In the genomic region with DNA sequence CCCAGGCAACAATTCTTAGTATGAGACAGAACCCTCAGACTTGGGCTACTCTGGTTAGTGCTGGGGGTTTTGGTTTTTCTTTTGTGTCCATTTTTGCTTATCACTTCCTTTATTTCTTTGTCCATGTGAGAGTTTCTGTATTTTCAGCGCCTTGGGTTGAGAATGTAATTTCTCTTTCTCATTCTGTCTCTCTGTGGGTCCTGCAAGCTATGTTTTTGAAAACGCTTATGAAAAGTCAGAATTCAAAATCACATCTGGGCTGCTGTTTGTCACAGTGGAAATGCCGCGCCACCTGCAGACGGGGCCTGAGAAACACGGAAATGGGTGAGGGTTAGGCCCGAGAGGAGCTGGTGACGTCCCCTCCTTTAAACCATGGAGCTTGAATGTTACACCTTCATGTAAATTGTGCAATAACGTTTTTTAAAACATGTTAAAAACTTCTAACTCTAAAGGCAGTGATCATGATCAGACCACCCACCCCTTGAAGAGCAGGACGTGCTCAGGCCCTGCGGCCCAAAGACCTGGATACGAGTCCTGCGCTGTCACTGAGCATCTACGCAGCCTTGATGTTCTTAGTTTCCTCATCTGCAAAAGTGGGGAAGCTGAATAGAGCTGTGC, we compare ENCODE assay signal across 1 cellular context.
A peak's percentile ranks its signal among the peaks of the same experiment; 100 is the strongest.
TF ChIP-seq lines count a peak whose summit lies in the region.

No MANE protein-coding gene starts in this region.

TF ChIP-seq in GM12878, 131 proteins besides CTCF, POLR2A, EP300 and RAD21 (continued from another document):
- TF ChIP-seq, protein P1, sequence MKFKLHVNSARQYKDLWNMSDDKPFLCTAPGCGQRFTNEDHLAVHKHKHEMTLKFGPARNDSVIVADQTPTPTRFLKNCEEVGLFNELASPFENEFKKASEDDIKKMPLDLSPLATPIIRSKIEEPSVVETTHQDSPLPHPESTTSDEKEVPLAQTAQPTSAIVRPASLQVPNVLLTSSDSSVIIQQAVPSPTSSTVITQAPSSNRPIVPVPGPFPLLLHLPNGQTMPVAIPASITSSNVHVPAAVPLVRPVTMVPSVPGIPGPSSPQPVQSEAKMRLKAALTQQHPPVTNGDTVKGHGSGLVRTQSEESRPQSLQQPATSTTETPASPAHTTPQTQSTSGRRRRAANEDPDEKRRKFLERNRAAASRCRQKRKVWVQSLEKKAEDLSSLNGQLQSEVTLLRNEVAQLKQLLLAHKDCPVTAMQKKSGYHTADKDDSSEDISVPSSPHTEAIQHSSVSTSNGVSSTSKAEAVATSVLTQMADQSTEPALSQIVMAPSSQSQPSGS (IDR thresholded peaks at IDR 0.05; ENCODE audit: low read length) = 0 out of 2 replicates have a peak, but pooled peaks have one; percentile 14
- TF ChIP-seq MTA3 (IDR thresholded peaks at IDR 0.05; ENCODE audit: borderline replicate concordance, low read length) (no peak), CBFB (IDR thresholded peaks at IDR 0.05; ENCODE audit: low read depth) (no peak), PML (IDR thresholded peaks at IDR 0.05; ENCODE audit: low read length) (0 out of 2 replicates have a peak, but pooled peaks have one; percentile 43), ZNF622 (IDR thresholded peaks at IDR 0.05) (no peak), IKZF1 (conservative IDR thresholded peaks at IDR 0.05) (no peak), PAX5 (IDR thresholded peaks at IDR 0.05; ENCODE audit: borderline replicate concordance, low read depth, low read length) (no peak), SP1 (IDR thresholded peaks at IDR 0.05; ENCODE audit: low read depth, low read length) (no peak)
- TF ChIP-seq, protein P2, sequence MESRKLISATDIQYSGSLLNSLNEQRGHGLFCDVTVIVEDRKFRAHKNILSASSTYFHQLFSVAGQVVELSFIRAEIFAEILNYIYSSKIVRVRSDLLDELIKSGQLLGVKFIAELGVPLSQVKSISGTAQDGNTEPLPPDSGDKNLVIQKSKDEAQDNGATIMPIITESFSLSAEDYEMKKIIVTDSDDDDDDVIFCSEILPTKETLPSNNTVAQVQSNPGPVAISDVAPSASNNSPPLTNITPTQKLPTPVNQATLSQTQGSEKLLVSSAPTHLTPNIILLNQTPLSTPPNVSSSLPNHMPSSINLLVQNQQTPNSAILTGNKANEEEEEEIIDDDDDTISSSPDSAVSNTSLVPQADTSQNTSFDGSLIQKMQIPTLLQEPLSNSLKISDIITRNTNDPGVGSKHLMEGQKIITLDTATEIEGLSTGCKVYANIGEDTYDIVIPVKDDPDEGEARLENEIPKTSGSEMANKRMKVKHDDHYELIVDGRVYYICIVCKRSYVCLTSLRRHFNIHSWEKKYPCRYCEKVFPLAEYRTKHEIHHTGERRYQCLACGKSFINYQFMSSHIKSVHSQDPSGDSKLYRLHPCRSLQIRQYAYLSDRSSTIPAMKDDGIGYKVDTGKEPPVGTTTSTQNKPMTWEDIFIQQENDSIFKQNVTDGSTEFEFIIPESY (IDR thresholded peaks at IDR 0.05) = no peak
